ENCODE assay signal across 21 cellular contexts in genomic region chr7:155580367-155580766, GRCh38. TPM values are rescaled to one million over a fixed set of nuclear protein-coding genes. Genes with fewer than 3 reads are reported as not detected.
DNase-seq lines count a peak whose midpoint lies in the region; ATAC-seq and TF ChIP-seq lines count a peak whose summit lies in the region.
"Had no signal": no experiment of that assay in that cellular context is flagged by ENCODE, and none has a peak within 500 bp of the region (broad histone marks: within the 10 kb centered on the region; RNA-seq: fewer than 3 reads in every experiment).

No MANE protein-coding gene starts in this region.

- H3K4me1 ChIP-seq in PC-3 (ENCODE audit: insufficient read depth, low read length): no peaks in the 10 kb centered on the region

- no peak for TF ChIP-seq CTCF in PC-3 (conservative IDR thresholded peaks at IDR 0.05; ENCODE audit: low read depth, low read length)

- peaks cover 12% of the 10 kb centered on the region for H3K27me3 ChIP-seq in PC-3 (ENCODE audit: low read length)

- intact Hi-C loops in PC-3 (cut with micrococcal nuclease): no loop called here

- H3K27ac ChIP-seq in PC-3 (ENCODE audit: low read length): no peak overlapping the region
- H3K27ac ChIP-seq: brain microvascular endothelial cell, PC-9, spleen had no signal

- no peak overlapping the region for H3K4me2 ChIP-seq in PC-3 (ENCODE audit: low read length)
- H3K4me2 ChIP-seq: PC-9 had no signal

- no peak overlapping the region for H2AFZ ChIP-seq in PC-3 (ENCODE audit: low read length)
- H2AFZ ChIP-seq: PC-9 had no signal

- BruUV-seq in PC-3 (replicated peaks; lab: Mats Ljungman, UMichigan): no TSS peak

- H3K36me3 ChIP-seq in PC-3 (ENCODE audit: low read depth, low read length): no peaks in the 10 kb centered on the region
- H3K36me3 ChIP-seq: brain microvascular endothelial cell, spleen had no signal

- H3F3A ChIP-seq in PC-3 (ENCODE audit: low read length, unreplicated experiment): no peaks in the 10 kb centered on the region

- POLR2A ChIA-PET in PC-3 (lab: Charles Lee; ENCODE audit: unreplicated experiment): no interaction called here

- no peaks in the 10 kb centered on the region for H4K20me1 ChIP-seq in PC-3 (ENCODE audit: low read length)

- H3K9me3 Mint-ChIP-seq in activated naive CD4-positive, alpha-beta T cell treated with anti-CD3 and anti-CD28 coated beads, Interleukin-2, amount 50 U/mL, for 72 hours: no peaks in the 10 kb centered on the region
- H3K9me3 Mint-ChIP-seq in activated naive CD4-positive, alpha-beta T cell treated with anti-CD3 and anti-CD28 coated beads, Interleukin-2, amount 10 ng/mL, durations not matched to agents 7 days and 5 days: no peaks in the 10 kb centered on the region
- H3K9me3 Mint-ChIP-seq in stimulated activated memory B cell treated with anti-CD40 and anti-IgM and Interleukin-4, amounts not matched to agents 10 μg/mL and 1 μg/mL and 100 μg/mL, for 72 hours: no peaks in the 10 kb centered on the region
- H3K9me3 Mint-ChIP-seq: activated naive CD4-positive, alpha-beta T cell treated with anti-CD3 and anti-CD28 coated beads, Interleukin-2, amount 50 U/mL, for 24 hours; IgD-negative memory B cell; nephron progenitor cell had no signal

- no peak overlapping the region for H3K27ac Mint-ChIP-seq in activated naive CD4-positive, alpha-beta T cell treated with anti-CD3 and anti-CD28 coated beads, Interleukin-2, amount 50 U/mL, for 72 hours
- H3K27ac Mint-ChIP-seq in activated naive CD4-positive, alpha-beta T cell treated with anti-CD3 and anti-CD28 coated beads, Interleukin-2, amount 10 ng/mL, durations not matched to agents 7 days and 5 days: no peak overlapping the region
- H3K27ac Mint-ChIP-seq in stimulated activated memory B cell treated with anti-CD40 and anti-IgM and Interleukin-4, amounts not matched to agents 10 μg/mL and 1 μg/mL and 100 μg/mL, for 72 hours: no peak overlapping the region
- H3K27ac Mint-ChIP-seq: activated naive CD4-positive, alpha-beta T cell treated with anti-CD3 and anti-CD28 coated beads, Interleukin-2, amount 50 U/mL, for 24 hours; IgD-negative memory B cell; nephron progenitor cell had no signal

- peak; percentile 90 to 94 for ATAC-seq in activated naive CD4-positive, alpha-beta T cell treated with anti-CD3 and anti-CD28 coated beads, Interleukin-2, amount 50 U/mL, for 72 hours
- ATAC-seq in stimulated activated memory B cell treated with anti-CD40 and anti-IgM and Interleukin-4, amounts not matched to agents 10 μg/mL and 1 μg/mL and 100 μg/mL, for 72 hours: peak; percentile 21
- ATAC-seq in PC-3 (no peak), GM21447 (IDR thresholded peaks at IDR 0.05; ENCODE audit: unreplicated experiment) (no peak), HG02610 (IDR thresholded peaks at IDR 0.05; ENCODE audit: unreplicated experiment) (no peak)

- H3K4me3 Mint-ChIP-seq in activated naive CD4-positive, alpha-beta T cell treated with anti-CD3 and anti-CD28 coated beads, Interleukin-2, amount 10 ng/mL, durations not matched to agents 7 days and 5 days: no peak overlapping the region
- no peak overlapping the region for H3K4me3 Mint-ChIP-seq in stimulated activated memory B cell treated with anti-CD40 and anti-IgM and Interleukin-4, amounts not matched to agents 10 μg/mL and 1 μg/mL and 100 μg/mL, for 72 hours
- H3K4me3 Mint-ChIP-seq: activated naive CD4-positive, alpha-beta T cell treated with anti-CD3 and anti-CD28 coated beads, Interleukin-2, amount 50 U/mL, for 24 hours; IgD-negative memory B cell; nephron progenitor cell had no signal

- peak in 1 of 2 donors; percentile 42 for DNase-seq in activated naive CD4-positive, alpha-beta T cell treated with anti-CD3 and anti-CD28 coated beads, Interleukin-2, amount 50 U/mL, for 72 hours (ENCODE audit: low spot score in 2 of 2)
- DNase-seq in activated naive CD4-positive, alpha-beta T cell treated with anti-CD3 and anti-CD28 coated beads, Interleukin-2, amount 10 ng/mL, durations not matched to agents 7 days and 5 days: no peak
- DNase-seq in RPMI8226 (peak; percentile 24), kidney tubule cell (ENCODE audit: low spot score) (peak; percentile 10), PC-3 (no peak)
- DNase-seq: activated CD4-positive, alpha-beta T cell treated with anti-CD3 and anti-CD28 coated beads for 4 hours; brain microvascular endothelial cell; COR-L47; cortex of kidney; NCI-H1048; NCI-H2081 treated with DMSO at 0.1 percent for 48 hours; nephron progenitor cell; PC-9 had no signal

- H3K9me3 ChIP-seq in PC-3 (ENCODE audit: low read length): no peaks in the 10 kb centered on the region
- H3K9me3 ChIP-seq: spleen had no signal

- no peaks in the 10 kb centered on the region for H3K79me2 ChIP-seq in PC-3 (ENCODE audit: low read length)

- H3K9me2 ChIP-seq in PC-3 (replicated peaks; ENCODE audit: low read length): no peaks in the 10 kb centered on the region

- H3K9ac ChIP-seq in PC-3 (ENCODE audit: low read length): no peak overlapping the region

- CTCF ChIA-PET in activated naive CD4-positive, alpha-beta T cell treated with anti-CD3 and anti-CD28 coated beads, Interleukin-2, amount 10 ng/mL, durations not matched to agents 7 days and 5 days (lab: Charles Lee): no interaction called here
- CTCF ChIA-PET in PC-3 (lab: Charles Lee): no interaction called here

- no peaks in the 10 kb centered on the region for H3K4me1 Mint-ChIP-seq in activated naive CD4-positive, alpha-beta T cell treated with anti-CD3 and anti-CD28 coated beads, Interleukin-2, amount 10 ng/mL, durations not matched to agents 7 days and 5 days
- H3K4me1 Mint-ChIP-seq in stimulated activated memory B cell treated with anti-CD40 and anti-IgM and Interleukin-4, amounts not matched to agents 10 μg/mL and 1 μg/mL and 100 μg/mL, for 72 hours: peaks cover 2% of the 10 kb centered on the region
- H3K4me1 Mint-ChIP-seq: activated naive CD4-positive, alpha-beta T cell treated with anti-CD3 and anti-CD28 coated beads, Interleukin-2, amount 50 U/mL, for 24 hours; nephron progenitor cell had no signal

- H3K36me3 Mint-ChIP-seq in activated naive CD4-positive, alpha-beta T cell treated with anti-CD3 and anti-CD28 coated beads, Interleukin-2, amount 50 U/mL, for 72 hours: no peaks in the 10 kb centered on the region
- no peaks in the 10 kb centered on the region for H3K36me3 Mint-ChIP-seq in activated naive CD4-positive, alpha-beta T cell treated with anti-CD3 and anti-CD28 coated beads, Interleukin-2, amount 10 ng/mL, durations not matched to agents 7 days and 5 days
- no peaks in the 10 kb centered on the region for H3K36me3 Mint-ChIP-seq in stimulated activated memory B cell treated with anti-CD40 and anti-IgM and Interleukin-4, amounts not matched to agents 10 μg/mL and 1 μg/mL and 100 μg/mL, for 72 hours
- H3K36me3 Mint-ChIP-seq: activated naive CD4-positive, alpha-beta T cell treated with anti-CD3 and anti-CD28 coated beads, Interleukin-2, amount 50 U/mL, for 24 hours; IgD-negative memory B cell had no signal

- H3K27me3 Mint-ChIP-seq in activated naive CD4-positive, alpha-beta T cell treated with anti-CD3 and anti-CD28 coated beads, Interleukin-2, amount 10 ng/mL, durations not matched to agents 7 days and 5 days: peaks cover 45% of the 10 kb centered on the region
- peaks cover 11% of the 10 kb centered on the region for H3K27me3 Mint-ChIP-seq in stimulated activated memory B cell treated with anti-CD40 and anti-IgM and Interleukin-4, amounts not matched to agents 10 μg/mL and 1 μg/mL and 100 μg/mL, for 72 hours
- H3K27me3 Mint-ChIP-seq: activated naive CD4-positive, alpha-beta T cell treated with anti-CD3 and anti-CD28 coated beads, Interleukin-2, amount 50 U/mL, for 24 hours had no signal

- no peak overlapping the region for H3K4me3 ChIP-seq in PC-3 (ENCODE audit: low read length)
- H3K4me3 ChIP-seq: PC-9, spleen had no signal

RNA-seq across cellular contexts. Expression of gene CNPY1, which starts 34.0 kb away (rescaled TPM):
- not detected for total RNA-seq in activated naive CD4-positive, alpha-beta T cell treated with anti-CD3 and anti-CD28 coated beads, Interleukin-2, amount 50 U/mL, for 72 hours
- total RNA-seq in PC-3 (2014; rRNA removed): not detected in 2 replicates
- total RNA-seq: fibroblast of villous mesenchyme, PC-9, pulmonary artery endothelial cell, spleen had no signal

Comparison
In these comparisons a context has a peak if more than half of its experiments do, and no peak if none do; other contexts are left out.
1. ATAC-seq: peak in activated naive CD4-positive, alpha-beta T cell treated with anti-CD3 and anti-CD28 coated beads, Interleukin-2, amount 50 U/mL, for 72 hours (2 of 2) and stimulated activated memory B cell treated with anti-CD40 and anti-IgM and Interleukin-4, amounts not matched to agents 10 μg/mL and 1 μg/mL and 100 μg/mL, for 72 hours (single experiment); none in PC-3 (single experiment), GM21447 (single experiment) and HG02610 (single experiment).
2. DNase-seq: peak in RPMI8226 (single experiment) and kidney tubule cell (single experiment); none in activated naive CD4-positive, alpha-beta T cell treated with anti-CD3 and anti-CD28 coated beads, Interleukin-2, amount 10 ng/mL, durations not matched to agents 7 days and 5 days (single experiment) and PC-3 (single experiment).